Comparison of ENCODE assay signal across 30 cellular contexts in genomic region chr3:53661480-53661879, GRCh38.
"Had no signal": no experiment of that assay in that cellular context is flagged by ENCODE, and none has a peak within 500 bp of the region (broad histone marks: within the 10 kb centered on the region; RNA-seq: fewer than 3 reads in every experiment).

No MANE protein-coding gene starts in this region.

- H3K79me2 ChIP-seq: hepatocyte had no signal

- H3K4me2 ChIP-seq: hepatocyte had no signal

- H3K4me1 ChIP-seq: left ventricle myocardium inferior, pancreas, prostate gland, sigmoid colon, thyroid gland, upper lobe of left lung, vagina had no signal

- H3K4me1 Mint-ChIP-seq: naive thymus-derived CD4-positive, alpha-beta T cell; stimulated activated memory B cell treated with anti-CD40 and anti-IgM and Interleukin-4, amounts not matched to agents 10 μg/mL and 1 μg/mL and 100 μg/mL, for 72 hours; stimulated activated naive CD8-positive, alpha-beta T cell treated with anti-CD3 and anti-CD28 coated beads, Interleukin-15, amount 100 ng/mL, for 72 hours had no signal

- ATAC-seq: mucosa of descending colon; naive thymus-derived CD4-positive, alpha-beta T cell; natural killer cell treated with Interleukin-12 subunit alpha and Interleukin-12 subunit beta and Interleukin-15 and Interleukin-18, amount 100 ng/mL, for 72 hours; pancreas; stimulated activated memory B cell treated with anti-CD40 and anti-IgM and Interleukin-4, amounts not matched to agents 10 μg/mL and 1 μg/mL and 100 μg/mL, for 72 hours; stimulated activated naive CD8-positive, alpha-beta T cell treated with anti-CD3 and anti-CD28 coated beads, Interleukin-15, amount 100 ng/mL, for 72 hours had no signal

- DNase-seq: islet precursor cell; left ventricle myocardium inferior; mesendoderm; midbrain; mucosa of descending colon; naive thymus-derived CD4-positive, alpha-beta T cell; nucleus accumbens; pancreas; posterior cingulate gyrus; retina; right cardiac atrium; sigmoid colon; small intestine; spleen; stimulated activated CD4-positive, alpha-beta T cell treated with anti-CD3 and anti-CD28 coated beads, Interleukin-2, amount 100 ng/mL, for 48 hours; stimulated activated CD4-positive, alpha-beta T cell treated with anti-CD3 and anti-CD28 coated beads, Interleukin-4, amount 100 ng/mL, for 4 hours; stimulated activated CD8-positive, alpha-beta memory T cell treated with anti-CD3 and anti-CD28 coated beads, Interleukin-4, amount 100 ng/mL, for 48 hours; stimulated activated naive CD4-positive, alpha-beta T cell treated with Interleukin-2 at 50 U/mL for 16 hours; stimulated activated naive CD8-positive, alpha-beta T cell treated with anti-CD3 and anti-CD28 coated beads, Interleukin-15, amount 100 ng/mL, for 72 hours; testis; transverse colon; upper lobe of left lung had no signal

- H3K27ac ChIP-seq: hepatocyte, left ventricle myocardium inferior, pancreas, prostate gland, sigmoid colon, spleen, testis, thyroid gland, transverse colon, upper lobe of left lung, vagina had no signal

- H3K4me3 ChIP-seq: hepatocyte, left ventricle myocardium inferior, lung, mucosa of descending colon, pancreas, prostate gland, sigmoid colon, spleen, testis, thyroid gland, transverse colon, upper lobe of left lung, vagina had no signal

- FAIRE-seq: pancreas, small intestine had no signal

- H3K27me3 ChIP-seq: hepatocyte, pancreas, sigmoid colon, testis, thyroid gland, transverse colon, upper lobe of left lung, vagina had no signal

- H2AFZ ChIP-seq: hepatocyte had no signal

- H3K36me3 ChIP-seq: left ventricle myocardium inferior, pancreas, prostate gland, sigmoid colon, spleen, thyroid gland, upper lobe of left lung, vagina had no signal

- H3K27ac Mint-ChIP-seq: naive thymus-derived CD4-positive, alpha-beta T cell; natural killer cell treated with Interleukin-12 subunit alpha and Interleukin-12 subunit beta and Interleukin-15 and Interleukin-18, amount 100 ng/mL, for 72 hours; stimulated activated memory B cell treated with anti-CD40 and anti-IgM and Interleukin-4, amounts not matched to agents 10 μg/mL and 1 μg/mL and 100 μg/mL, for 72 hours; stimulated activated naive CD8-positive, alpha-beta T cell treated with anti-CD3 and anti-CD28 coated beads, Interleukin-15, amount 100 ng/mL, for 72 hours had no signal

- H3K4me3 Mint-ChIP-seq: naive thymus-derived CD4-positive, alpha-beta T cell; natural killer cell treated with Interleukin-12 subunit alpha and Interleukin-12 subunit beta and Interleukin-15 and Interleukin-18, amount 100 ng/mL, for 72 hours; neural crest cell; stimulated activated memory B cell treated with anti-CD40 and anti-IgM and Interleukin-4, amounts not matched to agents 10 μg/mL and 1 μg/mL and 100 μg/mL, for 72 hours; stimulated activated naive CD8-positive, alpha-beta T cell treated with anti-CD3 and anti-CD28 coated beads, Interleukin-15, amount 100 ng/mL, for 72 hours had no signal

- H3K9me3 ChIP-seq: pancreas, prostate gland, testis, thyroid gland, transverse colon, vagina had no signal
